ENCODE assay signal across 34 cellular contexts in the genomic region with DNA sequence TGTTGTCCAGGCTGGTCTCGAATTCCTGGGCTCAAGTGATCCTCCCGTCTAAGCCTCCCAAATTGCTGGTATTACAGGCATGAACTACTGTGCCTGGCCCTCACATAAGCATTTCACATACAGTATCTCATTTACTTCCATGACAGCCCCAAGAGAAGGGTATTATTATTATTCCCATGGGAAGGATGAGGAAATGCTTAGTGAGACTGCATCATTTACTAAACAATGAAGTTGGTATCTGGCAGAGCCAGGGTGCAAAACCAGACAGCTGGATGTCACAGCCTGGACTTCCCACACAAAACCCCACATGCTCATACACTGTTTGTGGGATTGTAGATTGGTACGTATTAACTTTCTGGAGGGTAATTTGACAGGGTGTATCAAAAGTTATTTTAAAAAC. TPM values are rescaled to one million over a fixed set of nuclear protein-coding genes. Genes with fewer than 3 reads are reported as not detected.
"Had no signal": no experiment of that assay in that cellular context is flagged by ENCODE, and none has a peak within 500 bp of the region (broad histone marks: within the 10 kb centered on the region; RNA-seq: fewer than 3 reads in every experiment).

No MANE protein-coding gene starts in this region.

- H3K4me3 ChIP-seq: neural progenitor cell, ovary, psoas muscle, right lobe of liver, sigmoid colon, skin epidermis, smooth muscle cell, spleen, suprapubic skin, testis, tibial artery, transverse colon, upper lobe of right lung, uterus had no signal

- ATAC-seq: natural killer cell; psoas muscle; right cardiac atrium; right lobe of liver; stimulated activated memory B cell treated with anti-CD40 and anti-IgM and Interleukin-4, amounts not matched to agents 10 μg/mL and 1 μg/mL and 100 μg/mL, for 72 hours; stimulated activated naive CD8-positive, alpha-beta T cell treated with anti-CD3 and anti-CD28 coated beads, Interleukin-15, amount 100 ng/mL, for 72 hours; stimulated activated naive CD8-positive, alpha-beta T cell treated with anti-CD3 and anti-CD28 coated beads, Interleukin-15, Interleukin-2, amounts not matched to agents 100 U/mL and 50 U/mL, for 24 hours; upper lobe of right lung had no signal

- H3K36me3 ChIP-seq: neural progenitor cell, ovary, right lobe of liver, sigmoid colon, spleen, suprapubic skin, tibial artery, transverse colon, upper lobe of right lung, uterus had no signal

- H3K27me3 ChIP-seq: neural progenitor cell, ovary, right lobe of liver, sigmoid colon, suprapubic skin, testis, tibial artery, transverse colon, upper lobe of right lung, uterus had no signal

- H3K4me3 Mint-ChIP-seq: natural killer cell; nephron; neural progenitor cell; stimulated activated memory B cell treated with anti-CD40 and anti-IgM and Interleukin-4, amounts not matched to agents 10 μg/mL and 1 μg/mL and 100 μg/mL, for 72 hours; stimulated activated naive CD8-positive, alpha-beta T cell treated with anti-CD3 and anti-CD28 coated beads, Interleukin-15, amount 100 ng/mL, for 72 hours; type B pancreatic cell had no signal

- H3K4me1 ChIP-seq: parathyroid adenoma, psoas muscle, spleen, suprapubic skin, upper lobe of right lung had no signal

- H3K27ac Mint-ChIP-seq: natural killer cell; neural progenitor cell; progenitor cell of endocrine pancreas; stimulated activated memory B cell treated with anti-CD40 and anti-IgM and Interleukin-4, amounts not matched to agents 10 μg/mL and 1 μg/mL and 100 μg/mL, for 72 hours; stimulated activated naive CD8-positive, alpha-beta T cell treated with anti-CD3 and anti-CD28 coated beads, Interleukin-15, amount 100 ng/mL, for 72 hours; type B pancreatic cell had no signal

- H3K9me3 Mint-ChIP-seq: natural killer cell; nephron; neural progenitor cell; stimulated activated memory B cell treated with anti-CD40 and anti-IgM and Interleukin-4, amounts not matched to agents 10 μg/mL and 1 μg/mL and 100 μg/mL, for 72 hours; stimulated activated naive CD8-positive, alpha-beta T cell treated with anti-CD3 and anti-CD28 coated beads, Interleukin-15, amount 100 ng/mL, for 72 hours; type B pancreatic cell had no signal

- H2AFZ ChIP-seq: neural progenitor cell, parathyroid adenoma had no signal

- H3K4me2 ChIP-seq: neural progenitor cell, smooth muscle cell had no signal

- H3K27ac ChIP-seq: neural progenitor cell, ovary, parathyroid adenoma, psoas muscle, right lobe of liver, sigmoid colon, skin epidermis, spleen, suprapubic skin, testis, tibial artery, transverse colon, upper lobe of right lung had no signal

- H3K79me2 ChIP-seq: parathyroid adenoma had no signal

- H3K36me3 Mint-ChIP-seq: natural killer cell; neural progenitor cell; stimulated activated memory B cell treated with anti-CD40 and anti-IgM and Interleukin-4, amounts not matched to agents 10 μg/mL and 1 μg/mL and 100 μg/mL, for 72 hours; type B pancreatic cell had no signal

- H3K9me3 ChIP-seq: ovary, psoas muscle, right lobe of liver, sigmoid colon, spleen, suprapubic skin, testis, tibial artery, transverse colon, upper lobe of right lung, uterus had no signal

- H3K9ac ChIP-seq: neural progenitor cell, parathyroid adenoma had no signal

- H3K27me3 Mint-ChIP-seq: type B pancreatic cell had no signal

- H3K4me1 Mint-ChIP-seq: natural killer cell; stimulated activated memory B cell treated with anti-CD40 and anti-IgM and Interleukin-4, amounts not matched to agents 10 μg/mL and 1 μg/mL and 100 μg/mL, for 72 hours; stimulated activated naive CD8-positive, alpha-beta T cell treated with anti-CD3 and anti-CD28 coated beads, Interleukin-15, amount 100 ng/mL, for 72 hours had no signal

- DNase-seq: natural killer cell; occipital lobe; ovary; posterior cingulate gyrus; psoas muscle; right cardiac atrium; right lobe of liver; sigmoid colon; spleen; stimulated activated CD4-positive, alpha-beta T cell treated with anti-CD3 and anti-CD28 coated beads, Interleukin-12 subunit alpha, Interleukin-12 subunit beta, amount 100 ng/mL, for 4 hours; stimulated activated CD4-positive, alpha-beta T cell treated with anti-CD3 and anti-CD28 coated beads, Interleukin-1b, Interleukin-23, amount 100 ng/mL, for 48 hours; stimulated activated CD4-positive, alpha-beta T cell treated with anti-CD3 and anti-CD28 coated beads, Interleukin-4, amount 100 ng/mL, for 1 hour; stimulated activated CD4-positive, alpha-beta T cell treated with anti-CD3 and anti-CD28 coated beads, Interleukin-4, amount 100 ng/mL, for 4 hours; stimulated activated CD8-positive, alpha-beta memory T cell treated with anti-CD3 and anti-CD28 coated beads, Interleukin-4, amount 100 ng/mL, for 48 hours; stimulated activated naive CD4-positive, alpha-beta T cell; stimulated activated naive CD8-positive, alpha-beta T cell treated with anti-CD3 and anti-CD28 coated beads, Interleukin-15, amount 100 ng/mL, for 72 hours; stimulated activated naive CD8-positive, alpha-beta T cell treated with anti-CD3 and anti-CD28 coated beads, Interleukin-15, Interleukin-2, amounts not matched to agents 100 U/mL and 50 U/mL, for 24 hours; substantia nigra; testis; tibial artery; transverse colon; upper lobe of right lung; uterus had no signal

RNA-seq across cellular contexts. Expression of gene DAPL1, which starts 29.9 kb away (rescaled TPM):
- total RNA-seq: natural killer cell, occipital lobe, osteoblast, progenitor cell of endocrine pancreas, psoas muscle, right cardiac atrium, right lobe of liver, smooth muscle cell, transverse colon, upper lobe of right lung, urinary bladder, uterus had no signal
- polyA plus RNA-seq: psoas muscle, right cardiac atrium, smooth muscle cell had no signal
